In genomic region chr12:89451876-89452275, GRCh38 we compare ENCODE assay signal across 9 cellular contexts.
DNase-seq lines count a peak whose midpoint lies in the region; ATAC-seq, FAIRE-seq and TF ChIP-seq lines count a peak whose summit lies in the region.
"Had no signal": no experiment of that assay in that cellular context is flagged by ENCODE, and none has a peak within 500 bp of the region (broad histone marks: within the 10 kb centered on the region; RNA-seq: fewer than 3 reads in every experiment).

No MANE protein-coding gene starts in this region.

- H3K4me3 ChIP-seq in bronchial epithelial cell (ENCODE audit: low read depth, low read length) (no peak overlapping the region), stomach (no peak overlapping the region)

- no peaks in the 10 kb centered on the region for H3K9me3 ChIP-seq in stomach

- no peak for FAIRE-seq in bronchial epithelial cell (lab: Jason Lieb, UNC)

- H3K36me3 ChIP-seq in bronchial epithelial cell (ENCODE audit: control insufficient read depth, insufficient read depth, low read length) (no peaks in the 10 kb centered on the region), stomach (peaks cover 0 to 3% (median 0%) of the 10 kb centered on the region in 4 donors)

- peaks cover 0 to 41% (median 23%) of the 10 kb centered on the region in 4 donors for H3K4me1 ChIP-seq in stomach

- TF ChIP-seq POLR2A in stomach (IDR thresholded peaks at IDR 0.05) = no peak

- intact Hi-C loops in stomach (cut with DNase I; ENCODE audit: low total_unique reads) = loop anchor here (10.0 kb wide), 1 partner anchor 87 kb away; no protein-coding TSS in a partner anchor

- peak overlapping the region in 4 of 5 donors; percentile 64 to 77 (median 75) for H3K27ac ChIP-seq in stomach
- H3K27ac ChIP-seq: KMS-11 had no signal

- TF ChIP-seq EP300 in stomach (IDR thresholded peaks at IDR 0.05) = no peak

- 47 to 72% (median 65%) methylated on average over 9 of the region's 9 CpGs for WGBS in stomach, 5 donors

- no peak for TF ChIP-seq CTCF in bronchial epithelial cell (IDR thresholded peaks at IDR 0.05; ENCODE audit: insufficient read depth, low read length, severe bottlenecking)
- no peak for TF ChIP-seq CTCF in stomach (IDR thresholded peaks at IDR 0.05)

- H3K27me3 ChIP-seq in bronchial epithelial cell (ENCODE audit: control insufficient read depth, insufficient read depth, low read length) = no peaks in the 10 kb centered on the region
- no peaks in the 10 kb centered on the region for H3K27me3 ChIP-seq in stomach

- ATAC-seq in HG03108 (IDR thresholded peaks at IDR 0.05; ENCODE audit: unreplicated experiment) (no peak), GM18520 (IDR thresholded peaks at IDR 0.05; ENCODE audit: unreplicated experiment) (no peak)

- DNase-seq in HCEC 1CT (peak; percentile 80), bronchial epithelial cell (ENCODE audit: low read depth) (peak; percentile 17), islet precursor cell (peak; percentile 98), stomach (no peak), DMS 273 treated with DMSO at 0.1 percent for 48 hours (lab: John Stamatoyannopoulos, UW) (no peak), NCI-H82 treated with DMSO at 0.1 percent for 48 hours (lab: John Stamatoyannopoulos, UW; ENCODE audit: unreplicated experiment) (no peak)

Comparison
In these comparisons a context has a peak if more than half of its experiments do, and no peak if none do; other contexts are left out.
1. DNase-seq: peak in HCEC 1CT (single experiment), bronchial epithelial cell (single experiment) and islet precursor cell (single experiment); none in stomach (single experiment), DMS 273 treated with DMSO at 0.1 percent for 48 hours (single experiment) and NCI-H82 treated with DMSO at 0.1 percent for 48 hours (single experiment).